ENCODE assay signal across 27 cellular contexts in the genomic region with DNA sequence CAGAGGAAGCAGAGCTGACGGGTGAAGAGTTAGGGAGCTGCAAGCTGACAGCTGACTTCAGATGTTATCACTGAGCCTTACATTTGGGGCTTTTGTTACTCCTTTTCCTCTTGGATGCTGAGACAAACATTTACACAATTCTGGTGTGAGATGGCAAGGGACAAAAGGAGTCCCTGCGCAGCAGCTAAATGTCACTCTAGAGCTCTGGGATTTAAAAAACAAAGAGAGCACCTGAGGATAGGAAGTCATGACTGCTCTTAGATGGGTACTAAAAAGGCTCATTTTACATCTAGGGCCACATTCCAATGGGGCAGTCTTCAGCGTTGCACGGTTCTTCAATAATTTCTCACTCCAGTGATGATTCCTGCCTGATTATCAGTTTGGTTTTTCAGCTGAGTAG.
"Had no signal": no experiment of that assay in that cellular context is flagged by ENCODE, and none has a peak within 500 bp of the region (broad histone marks: within the 10 kb centered on the region; RNA-seq: fewer than 3 reads in every experiment).

No MANE protein-coding gene starts in this region.

- H3K9me3 Mint-ChIP-seq: activated CD4-positive, alpha-beta memory T cell treated with anti-CD3 and anti-CD28 coated beads, Interleukin-2, amount 10 ng/mL, durations not matched to agents 7 days and 5 days; activated CD4-positive, alpha-beta T cell treated with anti-CD3 and anti-CD28 coated beads, Interleukin-2, amount 10 ng/mL, durations not matched to agents 7 days and 5 days; activated naive CD4-positive, alpha-beta T cell treated with anti-CD3 and anti-CD28 coated beads, Interleukin-2, amount 10 ng/mL, durations not matched to agents 7 days and 5 days; activated naive CD4-positive, alpha-beta T cell treated with anti-CD3 and anti-CD28 coated beads, Interleukin-2, amount 50 U/mL, for 72 hours; activated naive CD8-positive, alpha-beta T cell treated with anti-CD3 and anti-CD28 coated beads, Interleukin-2, amount 10 ng/mL, durations not matched to agents 7 days and 5 days; activated T-cell treated with anti-CD3 and anti-CD28 coated beads, Interleukin-2, amount 50 U/mL, for 24 hours; activated T-cell treated with anti-CD3 and anti-CD28 coated beads, Interleukin-2, amount 50 U/mL, for 72 hours had no signal

- H3K27me3 Mint-ChIP-seq: activated T-cell treated with anti-CD3 and anti-CD28 coated beads, Interleukin-2, amount 50 U/mL, for 24 hours had no signal

- H3K9me3 ChIP-seq: esophagus squamous epithelium, gastroesophageal sphincter had no signal

- H3K36me3 ChIP-seq: brain microvascular endothelial cell, esophagus squamous epithelium, gastroesophageal sphincter had no signal

- H3K4me3 Mint-ChIP-seq: activated CD4-positive, alpha-beta memory T cell treated with anti-CD3 and anti-CD28 coated beads, Interleukin-2, amount 10 ng/mL, durations not matched to agents 7 days and 5 days; activated CD4-positive, alpha-beta T cell treated with anti-CD3 and anti-CD28 coated beads, Interleukin-2, amount 10 ng/mL, durations not matched to agents 7 days and 5 days; activated naive CD4-positive, alpha-beta T cell treated with anti-CD3 and anti-CD28 coated beads, Interleukin-2, amount 10 ng/mL, durations not matched to agents 7 days and 5 days; activated naive CD8-positive, alpha-beta T cell treated with anti-CD3 and anti-CD28 coated beads, Interleukin-2, amount 10 ng/mL, durations not matched to agents 7 days and 5 days; activated T-cell treated with anti-CD3 and anti-CD28 coated beads, Interleukin-2, amount 50 U/mL, for 24 hours; activated T-cell treated with anti-CD3 and anti-CD28 coated beads, Interleukin-2, amount 50 U/mL, for 72 hours had no signal

- ATAC-seq: activated naive CD4-positive, alpha-beta T cell treated with anti-CD3 and anti-CD28 coated beads, Interleukin-2, amount 50 U/mL, for 72 hours; activated T-cell treated with anti-CD3 and anti-CD28 coated beads, Interleukin-2, amount 50 U/mL, for 72 hours; gastroesophageal sphincter had no signal

- DNase-seq: activated CD4-positive, alpha-beta memory T cell treated with anti-CD3 and anti-CD28 coated beads, Interleukin-2, amount 10 ng/mL, durations not matched to agents 7 days and 5 days; activated CD4-positive, alpha-beta T cell treated with anti-CD3 and anti-CD28 coated beads for 1 hour; activated CD4-positive, alpha-beta T cell treated with anti-CD3 and anti-CD28 coated beads for 4 hours; activated CD4-positive, alpha-beta T cell treated with anti-CD3 and anti-CD28 coated beads, Interleukin-2, amount 10 ng/mL, durations not matched to agents 7 days and 5 days; activated CD4-positive, alpha-beta T cell treated with anti-CD3 and anti-CD28 coated beads, Interleukin-2, amount 50 U/mL, for 4 hours; activated CD8-positive, alpha-beta memory T cell treated with anti-CD3 and anti-CD28 coated beads, Interleukin-2, amount 50 U/mL, for 48 hours; activated gamma-delta T cell; activated naive CD4-positive, alpha-beta T cell; activated naive CD4-positive, alpha-beta T cell treated with anti-CD3 and anti-CD28 coated beads, Interleukin-2, amount 10 ng/mL, durations not matched to agents 7 days and 5 days; activated naive CD8-positive, alpha-beta T cell treated with anti-CD3 and anti-CD28 coated beads, Interleukin-2, amount 10 ng/mL, durations not matched to agents 7 days and 5 days; activated T-cell treated with anti-CD3 and anti-CD28 coated beads for 4 hours; activated T-cell treated with anti-CD3 and anti-CD28 coated beads, Interleukin-2, amount 50 U/mL, for 24 hours; activated T-cell treated with anti-CD3 and anti-CD28 coated beads, Interleukin-2, amount 50 U/mL, for 72 hours; amniotic stem cell; anterior cingulate cortex; brain microvascular endothelial cell; caudate nucleus; cortex of kidney; dermis blood vessel endothelial cell; effector CD4-positive, alpha-beta T cell; esophagus squamous epithelium; foreskin melanocyte; head of caudate nucleus; T-helper 2 cell had no signal

- H3K4me1 Mint-ChIP-seq: activated CD4-positive, alpha-beta memory T cell treated with anti-CD3 and anti-CD28 coated beads, Interleukin-2, amount 10 ng/mL, durations not matched to agents 7 days and 5 days; activated CD4-positive, alpha-beta T cell treated with anti-CD3 and anti-CD28 coated beads, Interleukin-2, amount 10 ng/mL, durations not matched to agents 7 days and 5 days; activated naive CD4-positive, alpha-beta T cell treated with anti-CD3 and anti-CD28 coated beads, Interleukin-2, amount 10 ng/mL, durations not matched to agents 7 days and 5 days; activated naive CD8-positive, alpha-beta T cell treated with anti-CD3 and anti-CD28 coated beads, Interleukin-2, amount 10 ng/mL, durations not matched to agents 7 days and 5 days had no signal

- H3K27me3 ChIP-seq: brain microvascular endothelial cell, esophagus squamous epithelium, gastroesophageal sphincter had no signal

- H3K4me3 ChIP-seq: esophagus squamous epithelium, gastroesophageal sphincter had no signal

- H3K4me1 ChIP-seq: esophagus squamous epithelium, gastroesophageal sphincter had no signal

- H3K27ac Mint-ChIP-seq: activated CD4-positive, alpha-beta memory T cell treated with anti-CD3 and anti-CD28 coated beads, Interleukin-2, amount 10 ng/mL, durations not matched to agents 7 days and 5 days; activated CD4-positive, alpha-beta T cell treated with anti-CD3 and anti-CD28 coated beads, Interleukin-2, amount 10 ng/mL, durations not matched to agents 7 days and 5 days; activated naive CD4-positive, alpha-beta T cell treated with anti-CD3 and anti-CD28 coated beads, Interleukin-2, amount 10 ng/mL, durations not matched to agents 7 days and 5 days; activated naive CD4-positive, alpha-beta T cell treated with anti-CD3 and anti-CD28 coated beads, Interleukin-2, amount 50 U/mL, for 72 hours; activated naive CD8-positive, alpha-beta T cell treated with anti-CD3 and anti-CD28 coated beads, Interleukin-2, amount 10 ng/mL, durations not matched to agents 7 days and 5 days; activated T-cell treated with anti-CD3 and anti-CD28 coated beads, Interleukin-2, amount 50 U/mL, for 24 hours; activated T-cell treated with anti-CD3 and anti-CD28 coated beads, Interleukin-2, amount 50 U/mL, for 72 hours had no signal

- H3K27ac ChIP-seq: brain microvascular endothelial cell, epithelial cell of prostate, esophagus squamous epithelium, gastroesophageal sphincter had no signal

- H3K36me3 Mint-ChIP-seq: activated naive CD4-positive, alpha-beta T cell treated with anti-CD3 and anti-CD28 coated beads, Interleukin-2, amount 10 ng/mL, durations not matched to agents 7 days and 5 days; activated naive CD4-positive, alpha-beta T cell treated with anti-CD3 and anti-CD28 coated beads, Interleukin-2, amount 50 U/mL, for 72 hours; activated naive CD8-positive, alpha-beta T cell treated with anti-CD3 and anti-CD28 coated beads, Interleukin-2, amount 10 ng/mL, durations not matched to agents 7 days and 5 days had no signal
